15 cellular contexts compared by ENCODE assay signal in genomic region chr5:141611289-141611688, GRCh38. TPM values are rescaled to one million over a fixed set of nuclear protein-coding genes. Genes with fewer than 3 reads are reported as not detected.
DNase-seq lines count a peak whose midpoint lies in the region; ATAC-seq, FAIRE-seq and TF ChIP-seq lines count a peak whose summit lies in the region.
"Had no signal": no experiment of that assay in that cellular context is flagged by ENCODE, and none has a peak within 500 bp of the region (broad histone marks: within the 10 kb centered on the region; RNA-seq: fewer than 3 reads in every experiment).

No MANE protein-coding gene starts in this region.

- WGBS in psoas muscle, 3 donors: 85 to 88% (median 87%) methylated on average over 3 of the region's 3 CpGs

- no peak for TF ChIP-seq POLR2A in H54 (IDR thresholded peaks at IDR 0.05; ENCODE audit: low read depth, low read length)

- no peaks in the 10 kb centered on the region for H3K9me3 Mint-ChIP-seq in activated naive CD4-positive, alpha-beta T cell treated with anti-CD3 and anti-CD28 coated beads for 36 hours
- H3K9me3 Mint-ChIP-seq in endothelial cell (ENCODE audit: unreplicated experiment): no peaks in the 10 kb centered on the region

- no peak overlapping the region for H3K27ac ChIP-seq in psoas muscle
- H3K27ac ChIP-seq: dorsolateral prefrontal cortex, SJCRH30 had no signal

- peaks cover 0 to 17% of the 10 kb centered on the region in 2 donors for H3K36me3 ChIP-seq in psoas muscle (ENCODE audit: insufficient read depth in 1 of 2, low read depth in 1 of 2)

- H3K27ac Mint-ChIP-seq in activated naive CD4-positive, alpha-beta T cell treated with anti-CD3 and anti-CD28 coated beads for 36 hours: peak overlapping the region; percentile 52
- H3K27ac Mint-ChIP-seq in endothelial cell (ENCODE audit: unreplicated experiment): peak overlapping the region; percentile 1

- H3K9me3 ChIP-seq in psoas muscle: no peaks in the 10 kb centered on the region
- H3K9me3 ChIP-seq: SJCRH30 had no signal

- peaks cover 16% of the 10 kb centered on the region for H3K36me3 Mint-ChIP-seq in activated naive CD4-positive, alpha-beta T cell treated with anti-CD3 and anti-CD28 coated beads for 36 hours (ENCODE audit: low read depth)
- peaks cover 9% of the 10 kb centered on the region for H3K36me3 Mint-ChIP-seq in endothelial cell (ENCODE audit: low read depth, unreplicated experiment)

- H3K27me3 Mint-ChIP-seq in activated naive CD4-positive, alpha-beta T cell treated with anti-CD3 and anti-CD28 coated beads for 36 hours (ENCODE audit: low read depth): no peaks in the 10 kb centered on the region
- H3K27me3 Mint-ChIP-seq in endothelial cell (ENCODE audit: unreplicated experiment): no peaks in the 10 kb centered on the region

- peak; percentile 61 for FAIRE-seq in RCC 7860 (lab: Jason Lieb, UNC)
- no peak for FAIRE-seq in H54 (lab: Jason Lieb, UNC)

- intact Hi-C loops in activated naive CD4-positive, alpha-beta T cell treated with anti-CD3 and anti-CD28 coated beads for 36 hours (cut with micrococcal nuclease): loop anchor here (10.0 kb wide), 2 partner anchors 906 to 1496 kb away; partner anchors contain the start of genes PURA and ZMAT2
- intact Hi-C loops in psoas muscle (cut with DNase I): no loop called here

- CTCF ChIA-PET in activated naive CD4-positive, alpha-beta T cell treated with anti-CD3 and anti-CD28 coated beads for 36 hours (lab: Charles Lee): interaction anchor here (3.7 kb wide), 1 partner anchor 19 kb away, joined by 28 read pairs; no protein-coding TSS in a partner anchor

- TF ChIP-seq CTCF in endothelial cell (IDR thresholded peaks at IDR 0.05; ENCODE audit: unreplicated experiment) (no peak), psoas muscle (IDR thresholded peaks at IDR 0.05) (no peak), foreskin fibroblast (IDR thresholded peaks at IDR 0.05; ENCODE audit: low read depth, low read length) (no peak)

- no peak for DNase-seq in activated naive CD4-positive, alpha-beta T cell treated with anti-CD3 and anti-CD28 coated beads for 36 hours
- DNase-seq in activated naive CD4-positive, alpha-beta T cell (lab: John Stamatoyannopoulos, UW): no peak
- DNase-seq in RCC 7860 (ENCODE audit: low spot score): peak; percentile 32
- DNase-seq in endothelial cell (ENCODE audit: low spot score): no peak
- no peak for DNase-seq in psoas muscle
- no peak for DNase-seq in H54 (ENCODE audit: insufficient read length, low spot score)
- no peak for DNase-seq in foreskin fibroblast
- no peak for DNase-seq in central memory CD4-positive, alpha-beta T cell
- DNase-seq: activated CD8-positive, alpha-beta memory T cell treated with anti-CD3 and anti-CD28 coated beads, Interleukin-2, amount 50 U/mL, for 48 hours; DMS53; dorsolateral prefrontal cortex; NCI-H1092; NCI-H2171; SJCRH30; stimulated activated CD4-positive, alpha-beta T cell treated with anti-CD3 and anti-CD28 coated beads, Interleukin-12 subunit alpha, Interleukin-12 subunit beta, amount 100 ng/mL, for 4 hours had no signal

- H3K4me1 Mint-ChIP-seq in activated naive CD4-positive, alpha-beta T cell treated with anti-CD3 and anti-CD28 coated beads for 36 hours (ENCODE audit: low read depth): peaks cover 82% of the 10 kb centered on the region
- peaks cover 43% of the 10 kb centered on the region for H3K4me1 Mint-ChIP-seq in endothelial cell (ENCODE audit: unreplicated experiment)

- H3K4me3 ChIP-seq in psoas muscle (peak overlapping the region; percentile 2), foreskin fibroblast (ENCODE audit: low read depth in 1 of 2, low read length in 2 of 2) (no peak overlapping the region)
- H3K4me3 ChIP-seq: dorsolateral prefrontal cortex, SJCRH30 had no signal

- no peaks in the 10 kb centered on the region for H3K27me3 ChIP-seq in psoas muscle (ENCODE audit: insufficient read depth in 3 of 3, low read length in 2 of 3)
- H3K27me3 ChIP-seq: dorsolateral prefrontal cortex, SJCRH30 had no signal

- no peak overlapping the region for H3K4me3 Mint-ChIP-seq in activated naive CD4-positive, alpha-beta T cell treated with anti-CD3 and anti-CD28 coated beads for 36 hours
- H3K4me3 Mint-ChIP-seq in endothelial cell (ENCODE audit: unreplicated experiment): no peak overlapping the region

- ATAC-seq in psoas muscle: peak in 3 of 4 donors; percentile 37 to 48 (median 47)

- peaks cover 80% of the 10 kb centered on the region for H3K4me1 ChIP-seq in psoas muscle
- H3K4me1 ChIP-seq: SJCRH30 had no signal

RNA-seq across cellular contexts. Expression of gene DIAPH1, which starts 7.5 kb away (rescaled TPM):
- 100 to 1,000 TPM; 165 to 169 TPM for total RNA-seq in activated naive CD4-positive, alpha-beta T cell treated with anti-CD3 and anti-CD28 coated beads for 36 hours
- total RNA-seq in endothelial cell (ENCODE audit: unreplicated experiment) (149 TPM), psoas muscle (100 to 1,000 TPM; 112 to 217 (median 160) TPM)
- 100 to 1,000 TPM in 2 of 3 donors, 10 to 100 TPM in 1; 93.1 to 147 (median 122) TPM for polyA plus RNA-seq in psoas muscle

RNA-seq across cellular contexts. Expression of gene HDAC3, which starts 25.4 kb away (rescaled TPM):
- total RNA-seq in activated naive CD4-positive, alpha-beta T cell treated with anti-CD3 and anti-CD28 coated beads for 36 hours: 10 to 100 TPM; 52.1 to 55.6 TPM
- total RNA-seq in endothelial cell (ENCODE audit: unreplicated experiment) (84.9 TPM), psoas muscle (10 to 100 TPM; 16.9 to 34.1 (median 27.1) TPM)
- 10 to 100 TPM; 30.1 to 41.3 (median 34.7) TPM for polyA plus RNA-seq in psoas muscle

RNA-seq across cellular contexts. Expression of gene RELL2, which starts 25.5 kb away (rescaled TPM):
- 10 to 100 TPM; 20.9 to 21.1 TPM for total RNA-seq in activated naive CD4-positive, alpha-beta T cell treated with anti-CD3 and anti-CD28 coated beads for 36 hours
- total RNA-seq in endothelial cell (ENCODE audit: unreplicated experiment): 17.4 TPM
- total RNA-seq in psoas muscle: under 1 TPM in 3 of 4 donors, not detected in 1; 0.11 to 0.66 (median 0.61) TPM
- polyA plus RNA-seq in psoas muscle: 1 to 10 TPM in 1 of 3 donors, under 1 TPM in 2; 0.31 to 1.5 (median 0.63) TPM

RNA-seq across cellular contexts. Expression of gene FCHSD1, which starts 39.9 kb away (rescaled TPM):
- total RNA-seq in activated naive CD4-positive, alpha-beta T cell treated with anti-CD3 and anti-CD28 coated beads for 36 hours: 10 to 100 TPM; 28.9 to 29.6 TPM
- 63.3 TPM for total RNA-seq in endothelial cell (ENCODE audit: unreplicated experiment)
- total RNA-seq in psoas muscle: 1 to 10 TPM; 1.3 to 2.4 (median 2.1) TPM
- 1 to 10 TPM; 1.3 to 1.4 (median 1.4) TPM for polyA plus RNA-seq in psoas muscle

Comparison
In these comparisons a context has a peak if more than half of its experiments do, and no peak if none do; other contexts are left out.
1. RNA of gene RELL2, which starts 25.5 kb away (total RNA-seq): 20.9 to 21.1 TPM in activated naive CD4-positive, alpha-beta T cell treated with anti-CD3 and anti-CD28 coated beads for 36 hours and 17.4 TPM in endothelial cell (single experiment); 0.11 to 0.66 TPM in psoas muscle; every median in the first group is over 10 times any median in the second.